In genomic region chr11:8328848-8329330, GRCh38 we compare ENCODE assay signal across 1 cellular context.
TF ChIP-seq lines count a peak whose summit lies in the region.

No MANE protein-coding gene starts in this region.

TF ChIP-seq in HepG2, 621 proteins besides CTCF, POLR2A, EP300 and RAD21 (continued from another document):
- TF ChIP-seq ZSCAN25 (CRISPR knock-in tag; IDR thresholded peaks at IDR 0.05) = 0 out of 2 replicates have a peak, but pooled peaks have one; percentile 40
- peak; percentile 46 for TF ChIP-seq STAG1 (CRISPR knock-in tag; IDR thresholded peaks at IDR 0.05)
- peak; percentile 73 for TF ChIP-seq ZNF770 (CRISPR knock-in tag; IDR thresholded peaks at IDR 0.05)
- no peak for TF ChIP-seq ZNF775 (CRISPR knock-in tag; IDR thresholded peaks at IDR 0.05; ENCODE audit: borderline replicate concordance)
- 0 out of 2 replicates have a peak, but pooled peaks have one; percentile 28 for TF ChIP-seq ZNF574 (CRISPR knock-in tag; IDR thresholded peaks at IDR 0.05)
- peak; percentile 42; the same call in 1 of the 2 replicates for TF ChIP-seq ZFX (CRISPR knock-in tag; IDR thresholded peaks at IDR 0.05; ENCODE audit: low read depth)
- peak; percentile 48 for TF ChIP-seq YY1 (IDR thresholded peaks at IDR 0.05; ENCODE audit: insufficient read depth, insufficient replicate concordance, low read depth, low read length)
- TF ChIP-seq ZNF644 (CRISPR knock-in tag; IDR thresholded peaks at IDR 0.05; ENCODE audit: low read depth) = peak; percentile 64; the same call in 1 of the 2 replicates
- peak; percentile 28; the same call in 1 of the 2 replicates for TF ChIP-seq HIVEP1 (CRISPR knock-in tag; IDR thresholded peaks at IDR 0.05)
- no peak for TF ChIP-seq SNAPC2 (CRISPR knock-in tag; IDR thresholded peaks at IDR 0.05)
- TF ChIP-seq ZNF33B (CRISPR knock-in tag; IDR thresholded peaks at IDR 0.05) = no peak
- TF ChIP-seq SPEN (CRISPR knock-in tag; IDR thresholded peaks at IDR 0.05; ENCODE audit: low read depth) = 0 out of 2 replicates have a peak, but pooled peaks have one; percentile 21
- TF ChIP-seq SMC3 (IDR thresholded peaks at IDR 0.05; ENCODE audit: low read length) = peak; percentile 20; the same call in 1 of the 2 replicates
- TF ChIP-seq ZNF430 (CRISPR knock-in tag; IDR thresholded peaks at IDR 0.05) = no peak
- peak; percentile 70; the same call in 1 of the 2 replicates for TF ChIP-seq PRDM10 (CRISPR knock-in tag; IDR thresholded peaks at IDR 0.05; ENCODE audit: low read depth)
- peak; percentile 31; the same call in 1 of the 2 replicates for TF ChIP-seq ZNF281 (CRISPR knock-in tag; IDR thresholded peaks at IDR 0.05; ENCODE audit: borderline replicate concordance)
- no peak for TF ChIP-seq TRAFD1 (CRISPR knock-in tag; IDR thresholded peaks at IDR 0.05; ENCODE audit: borderline replicate concordance)
